26 cellular contexts compared by ENCODE assay signal in genomic region chr12:62170241-62170640, GRCh38.
"Had no signal": no experiment of that assay in that cellular context is flagged by ENCODE, and none has a peak within 500 bp of the region (broad histone marks: within the 10 kb centered on the region; RNA-seq: fewer than 3 reads in every experiment).

No MANE protein-coding gene starts in this region.

- ATAC-seq: stimulated activated effector memory CD8-positive, alpha-beta T cell treated with anti-CD3 and anti-CD28 coated beads, Interleukin-12 subunit alpha, Interleukin-12 subunit beta, amount 100 ng/mL, for 72 hours; stimulated activated memory B cell treated with anti-CD40 and anti-IgM and Interleukin-4, amounts not matched to agents 10 μg/mL and 1 μg/mL and 100 μg/mL, for 72 hours; stimulated activated naive B cell treated with anti-CD40 and anti-IgM and Interleukin-4, amounts not matched to agents 10 μg/mL and 1 μg/mL and 100 μg/mL, for 72 hours; stimulated activated naive CD8-positive, alpha-beta T cell treated with anti-CD3 and anti-CD28 coated beads, Interleukin-15, amount 100 ng/mL, for 72 hours; stimulated activated naive CD8-positive, alpha-beta T cell treated with anti-CD3 and anti-CD28 coated beads, Interleukin-15, Interleukin-2, amounts not matched to agents 100 U/mL and 50 U/mL, for 24 hours; upper lobe of right lung had no signal

- H3K4me3 ChIP-seq: stomach, suprapubic skin, testis, thoracic aorta, thyroid gland, tibial nerve, transverse colon, upper lobe of left lung, upper lobe of right lung, uterus, vagina had no signal

- H3K4me3 Mint-ChIP-seq: stimulated activated effector memory CD8-positive, alpha-beta T cell treated with anti-CD3 and anti-CD28 coated beads, Interleukin-12 subunit alpha, Interleukin-12 subunit beta, amount 100 ng/mL, for 72 hours; stimulated activated memory B cell treated with anti-CD40 and anti-IgM and Interleukin-4, amounts not matched to agents 10 μg/mL and 1 μg/mL and 100 μg/mL, for 72 hours; stimulated activated naive B cell treated with anti-CD40 and anti-IgM and Interleukin-4, amounts not matched to agents 10 μg/mL and 1 μg/mL and 100 μg/mL, for 72 hours; stimulated activated naive CD8-positive, alpha-beta T cell treated with anti-CD3 and anti-CD28 coated beads, Interleukin-15, amount 100 ng/mL, for 72 hours; stimulated activated naive CD8-positive, alpha-beta T cell treated with anti-CD3 and anti-CD28 coated beads, Interleukin-15, Interleukin-2, amounts not matched to agents 100 ng/mL and 50 ng/mL, for 24 hours had no signal

- H3K27ac Mint-ChIP-seq: stimulated activated effector memory CD8-positive, alpha-beta T cell treated with anti-CD3 and anti-CD28 coated beads, Interleukin-12 subunit alpha, Interleukin-12 subunit beta, amount 100 ng/mL, for 72 hours; stimulated activated memory B cell treated with anti-CD40 and anti-IgM and Interleukin-4, amounts not matched to agents 10 μg/mL and 1 μg/mL and 100 μg/mL, for 72 hours; stimulated activated naive B cell treated with anti-CD40 and anti-IgM and Interleukin-4, amounts not matched to agents 10 μg/mL and 1 μg/mL and 100 μg/mL, for 72 hours; stimulated activated naive CD8-positive, alpha-beta T cell treated with anti-CD3 and anti-CD28 coated beads, Interleukin-15, amount 100 ng/mL, for 72 hours; stimulated activated naive CD8-positive, alpha-beta T cell treated with anti-CD3 and anti-CD28 coated beads, Interleukin-15, Interleukin-2, amounts not matched to agents 100 ng/mL and 50 ng/mL, for 24 hours had no signal

- H3K27me3 ChIP-seq: stomach, suprapubic skin, testis, thyroid gland, tibial nerve, transverse colon, upper lobe of left lung, upper lobe of right lung, uterus, vagina had no signal

- H3K27me3 Mint-ChIP-seq: stimulated activated naive B cell treated with anti-CD40 and anti-IgM and Interleukin-4, amounts not matched to agents 10 μg/mL and 1 μg/mL and 100 μg/mL, for 72 hours; stimulated activated naive CD8-positive, alpha-beta T cell treated with anti-CD3 and anti-CD28 coated beads, Interleukin-15, amount 100 ng/mL, for 72 hours; stimulated activated naive CD8-positive, alpha-beta T cell treated with anti-CD3 and anti-CD28 coated beads, Interleukin-15, Interleukin-2, amounts not matched to agents 100 ng/mL and 50 ng/mL, for 24 hours had no signal

- H3K4me1 ChIP-seq: stomach, testis, thyroid gland, tibial nerve, transverse colon, upper lobe of left lung, upper lobe of right lung, uterus, vagina had no signal

- H3K36me3 ChIP-seq: stomach, suprapubic skin, thoracic aorta, thyroid gland, tibial nerve, transverse colon, upper lobe of left lung, upper lobe of right lung, uterus, vagina had no signal

- H3K36me3 Mint-ChIP-seq: stimulated activated effector memory CD8-positive, alpha-beta T cell treated with anti-CD3 and anti-CD28 coated beads, Interleukin-12 subunit alpha, Interleukin-12 subunit beta, amount 100 ng/mL, for 72 hours; stimulated activated memory B cell treated with anti-CD40 and anti-IgM and Interleukin-4, amounts not matched to agents 10 μg/mL and 1 μg/mL and 100 μg/mL, for 72 hours; stimulated activated naive B cell treated with anti-CD40 and anti-IgM and Interleukin-4, amounts not matched to agents 10 μg/mL and 1 μg/mL and 100 μg/mL, for 72 hours had no signal

- H3K27ac ChIP-seq: stomach, suprapubic skin, testis, thoracic aorta, thyroid gland, tibial nerve, transverse colon, upper lobe of left lung, upper lobe of right lung, uterus, vagina had no signal

- H3K9me3 Mint-ChIP-seq: stimulated activated effector memory CD8-positive, alpha-beta T cell treated with anti-CD3 and anti-CD28 coated beads, Interleukin-12 subunit alpha, Interleukin-12 subunit beta, amount 100 ng/mL, for 72 hours; stimulated activated memory B cell treated with anti-CD40 and anti-IgM and Interleukin-4, amounts not matched to agents 10 μg/mL and 1 μg/mL and 100 μg/mL, for 72 hours; stimulated activated naive B cell treated with anti-CD40 and anti-IgM and Interleukin-4, amounts not matched to agents 10 μg/mL and 1 μg/mL and 100 μg/mL, for 72 hours; stimulated activated naive CD8-positive, alpha-beta T cell treated with anti-CD3 and anti-CD28 coated beads, Interleukin-15, amount 100 ng/mL, for 72 hours; stimulated activated naive CD8-positive, alpha-beta T cell treated with anti-CD3 and anti-CD28 coated beads, Interleukin-15, Interleukin-2, amounts not matched to agents 100 ng/mL and 50 ng/mL, for 24 hours had no signal

- H3K4me1 Mint-ChIP-seq: stimulated activated effector memory CD8-positive, alpha-beta T cell treated with anti-CD3 and anti-CD28 coated beads, Interleukin-12 subunit alpha, Interleukin-12 subunit beta, amount 100 ng/mL, for 72 hours; stimulated activated memory B cell treated with anti-CD40 and anti-IgM and Interleukin-4, amounts not matched to agents 10 μg/mL and 1 μg/mL and 100 μg/mL, for 72 hours; stimulated activated naive B cell treated with anti-CD40 and anti-IgM and Interleukin-4, amounts not matched to agents 10 μg/mL and 1 μg/mL and 100 μg/mL, for 72 hours; stimulated activated naive CD8-positive, alpha-beta T cell treated with anti-CD3 and anti-CD28 coated beads, Interleukin-15, amount 100 ng/mL, for 72 hours had no signal

- DNase-seq: stimulated activated CD4-positive, alpha-beta T cell treated with anti-CD3 and anti-CD28 coated beads, Interleukin-2, amount 100 ng/mL, for 24 hours; stimulated activated CD4-positive, alpha-beta T cell treated with anti-CD3 and anti-CD28 coated beads, Interleukin-2, amount 100 ng/mL, for 48 hours; stimulated activated CD4-positive, alpha-beta T cell treated with anti-CD3 and anti-CD28 coated beads, Interleukin-4, amount 100 ng/mL, for 1 hour; stimulated activated CD4-positive, alpha-beta T cell treated with anti-CD3 and anti-CD28 coated beads, Interleukin-4, amount 100 ng/mL, for 24 hours; stimulated activated CD4-positive, alpha-beta T cell treated with anti-CD3 and anti-CD28 coated beads, Interleukin-4, amount 100 ng/mL, for 4 hours; stimulated activated CD8-positive, alpha-beta memory T cell treated with anti-CD3 and anti-CD28 coated beads, Interleukin-4, amount 100 ng/mL, for 48 hours; stimulated activated naive B cell treated with anti-CD40 and anti-IgM and Interleukin-4, amounts not matched to agents 10 μg/mL and 1 μg/mL and 100 μg/mL, for 72 hours; stimulated activated naive CD4-positive, alpha-beta T cell; stimulated activated naive CD4-positive, alpha-beta T cell treated with Interleukin-2 at 50 U/mL for 16 hours; stimulated activated naive CD8-positive, alpha-beta T cell treated with anti-CD3 and anti-CD28 coated beads, Interleukin-15, amount 100 ng/mL, for 72 hours; stimulated activated naive CD8-positive, alpha-beta T cell treated with anti-CD3 and anti-CD28 coated beads, Interleukin-15, Interleukin-2, amounts not matched to agents 100 U/mL and 50 U/mL, for 24 hours; stomach; substantia nigra; testis; thyroid gland; transverse colon; upper lobe of left lung; upper lobe of right lung; uterus had no signal

- H3K9me3 ChIP-seq: stomach, suprapubic skin, testis, thoracic aorta, thyroid gland, tibial nerve, transverse colon, upper lobe of left lung, upper lobe of right lung, uterus, vagina had no signal
